In the genomic region with DNA sequence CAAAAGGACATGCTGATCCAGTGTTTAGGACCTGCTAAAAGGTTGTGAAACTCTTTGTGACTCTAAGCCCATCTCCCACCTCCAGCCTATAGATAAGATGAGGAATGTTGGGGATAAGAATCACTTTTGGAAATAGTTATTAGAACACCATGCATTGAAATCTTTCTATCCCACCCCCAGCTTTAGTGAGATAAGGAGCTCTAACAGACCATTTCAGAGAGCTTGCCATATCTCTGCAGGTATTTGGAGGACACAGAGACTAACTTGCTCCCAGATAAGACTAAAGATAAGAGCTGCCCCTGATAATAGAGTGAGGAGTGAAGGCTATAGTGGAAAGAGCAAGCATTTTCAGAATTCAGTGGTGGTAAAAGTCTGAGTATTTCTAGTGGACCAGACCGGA, we compare ENCODE assay signal across 20 cellular contexts. TPM values are rescaled to one million over a fixed set of nuclear protein-coding genes. Genes with fewer than 3 reads are reported as not detected.
DNase-seq lines count a peak whose midpoint lies in the region; ATAC-seq and TF ChIP-seq lines count a peak whose summit lies in the region.
"Had no signal": no experiment of that assay in that cellular context is flagged by ENCODE, and none has a peak within 500 bp of the region (broad histone marks: within the 10 kb centered on the region; RNA-seq: fewer than 3 reads in every experiment).

No MANE protein-coding gene starts in this region.

- TF ChIP-seq CTCF in GM23338 (conservative IDR thresholded peaks at IDR 0.05; ENCODE audit: low read depth in 2 of 2) (no peak), esophagus muscularis mucosa (IDR thresholded peaks at IDR 0.05) (no peak)

- H3K36me3 Mint-ChIP-seq in GM23338 (ENCODE audit: low read depth): no peaks in the 10 kb centered on the region
- H3K36me3 Mint-ChIP-seq: CD14-positive monocyte; CD4-positive, alpha-beta memory T cell; CD4-positive, CD25-positive, alpha-beta regulatory T cell; CD8-positive, alpha-beta memory T cell had no signal

- H3K4me3 ChIP-seq in GM23338: no peak overlapping the region
- H3K4me3 ChIP-seq in esophagus muscularis mucosa: no peak overlapping the region
- H3K4me3 ChIP-seq: BLaER1 had no signal

- no peak for ATAC-seq in GM23338

- no peaks in the 10 kb centered on the region for H3K4me1 Mint-ChIP-seq in GM23338
- H3K4me1 Mint-ChIP-seq: CD14-positive monocyte; CD4-positive, alpha-beta memory T cell; CD4-positive, CD25-positive, alpha-beta regulatory T cell; CD8-positive, alpha-beta memory T cell had no signal

- H3K9me3 Mint-ChIP-seq in GM23338: peaks cover 10% of the 10 kb centered on the region; the same call in 1 of the 3 replicates

- no peak for TF ChIP-seq POLR2A in esophagus muscularis mucosa (IDR thresholded peaks at IDR 0.05; ENCODE audit: low read depth)

- H3K36me3 ChIP-seq in GM23338 (ENCODE audit: insufficient read depth) (no peaks in the 10 kb centered on the region), esophagus muscularis mucosa (no peaks in the 10 kb centered on the region)
- H3K36me3 ChIP-seq: BE2C, BLaER1 had no signal

- no peaks in the 10 kb centered on the region for H3F3A ChIP-seq in GM23338 (replicated peaks; ENCODE audit: low read depth)

- DNase-seq in GM23338 (ENCODE audit: low spot score) (no peak), amniotic epithelial cell (ENCODE audit: low read depth) (peak; percentile 11), esophagus muscularis mucosa (ENCODE audit: extremely low spot score) (peak; percentile 4), MV-4-11 (lab: John Stamatoyannopoulos, UW) (no peak), NCI-H1092 treated with DMSO at 0.1 percent for 48 hours (lab: John Stamatoyannopoulos, UW) (no peak), NCI-H226 (no peak), H4 (ENCODE audit: low spot score) (no peak)
- DNase-seq: 8988T; ACHN; BE2C; C1 segment of cervical spinal cord; Calu3; CD4-positive, alpha-beta memory T cell; CD4-positive, CD25-positive, alpha-beta regulatory T cell; CD8-positive, alpha-beta memory T cell; COR-L47; DMS79 treated with DMSO at 0.1 percent for 48 hours; GF-D8 had no signal

- no peak overlapping the region for H3K4me3 Mint-ChIP-seq in GM23338
- H3K4me3 Mint-ChIP-seq: CD14-positive monocyte; CD4-positive, alpha-beta memory T cell; CD4-positive, CD25-positive, alpha-beta regulatory T cell; CD8-positive, alpha-beta memory T cell had no signal

- WGBS in esophagus muscularis mucosa: 100% methylated on average over 1 of the region's 1 CpG

- no peaks in the 10 kb centered on the region for H4K20me1 ChIP-seq in GM23338 (replicated peaks; ENCODE audit: insufficient read depth)
- H4K20me1 ChIP-seq: BLaER1 had no signal

- H3K79me2 ChIP-seq in GM23338 (replicated peaks; ENCODE audit: insufficient read depth): no peaks in the 10 kb centered on the region

- 0 out of 2 replicates have a peak overlapping the region, but pooled peaks have one; percentile 61 for H2AFZ ChIP-seq in GM23338

- H3K27ac Mint-ChIP-seq in GM23338: no peak overlapping the region
- H3K27ac Mint-ChIP-seq: CD14-positive monocyte; CD4-positive, alpha-beta memory T cell had no signal

- no peak overlapping the region for H3K4me2 ChIP-seq in GM23338
- H3K4me2 ChIP-seq: BLaER1 had no signal

- no peak for TF ChIP-seq EP300 in esophagus muscularis mucosa (IDR thresholded peaks at IDR 0.05)

- no peaks in the 10 kb centered on the region for H3K9me3 ChIP-seq in esophagus muscularis mucosa
- H3K9me3 ChIP-seq: BE2C, BLaER1 had no signal

- no peak overlapping the region for H3K27ac ChIP-seq in GM23338 (ENCODE audit: low read depth)
- H3K27ac ChIP-seq in esophagus muscularis mucosa (replicated peaks in 1 of 4): no peak overlapping the region
- H3K27ac ChIP-seq: BLaER1 had no signal

- intact Hi-C loops in esophagus muscularis mucosa (cut with DNase I): no loop called here

- H3K27me3 ChIP-seq in GM23338 (ENCODE audit: insufficient read depth) (no peaks in the 10 kb centered on the region), esophagus muscularis mucosa (no peaks in the 10 kb centered on the region)
- H3K27me3 ChIP-seq: BLaER1 had no signal

- no peaks in the 10 kb centered on the region for H3K4me1 ChIP-seq in GM23338 (ENCODE audit: insufficient read depth)
- H3K4me1 ChIP-seq in esophagus muscularis mucosa: no peaks in the 10 kb centered on the region
- H3K4me1 ChIP-seq: BE2C had no signal

- H3K27me3 Mint-ChIP-seq in GM23338 (ENCODE audit: insufficient read depth, low read depth, poor library complexity): no peaks in the 10 kb centered on the region

- H3K9me2 ChIP-seq in GM23338 (ENCODE audit: insufficient read depth): no peaks in the 10 kb centered on the region

TF ChIP-seq in GM23338, 12 proteins besides CTCF, POLR2A, EP300 and RAD21 (continues in another document):
- no peak for TF ChIP-seq POLR2AphosphoS5 (IDR thresholded peaks at IDR 0.05; ENCODE audit: low read depth)
- TF ChIP-seq ETS1 (IDR thresholded peaks at IDR 0.05): no peak
- no peak for TF ChIP-seq EZH2 (IDR thresholded peaks at IDR 0.05; ENCODE audit: low read depth, unreplicated experiment)
- no peak for TF ChIP-seq REST (IDR thresholded peaks at IDR 0.05; ENCODE audit: unreplicated experiment)
- no peak for TF ChIP-seq ZNF331 (CRISPR knock-in tag; IDR thresholded peaks at IDR 0.05; ENCODE audit: low read depth)
- TF ChIP-seq JUNB (IDR thresholded peaks at IDR 0.05; ENCODE audit: unreplicated experiment): no peak
- TF ChIP-seq NANOG (IDR thresholded peaks at IDR 0.05; ENCODE audit: borderline replicate concordance): no peak
- no peak for TF ChIP-seq ZNF114 (CRISPR knock-in tag; IDR thresholded peaks at IDR 0.05)
- no peak for TF ChIP-seq EZH2phosphoT487 (IDR thresholded peaks at IDR 0.05; ENCODE audit: unreplicated experiment)
- TF ChIP-seq CREB1 (CRISPR knock-in tag; IDR thresholded peaks at IDR 0.05; ENCODE audit: low read depth): no peak
- no peak for TF ChIP-seq STAT1 (IDR thresholded peaks at IDR 0.05; ENCODE audit: unreplicated experiment)

RNA-seq across cellular contexts. Expression of gene GNB4, which starts 53.1 kb away (rescaled TPM):
- 28.4 and 29.6 TPM in 2 replicates for total RNA-seq in GM23338 (2014; rRNA removed; shearing (Covaris generic))
- 8.5 and 11.3 TPM in 2 replicates for polyA plus RNA-seq in GM23338 (2016; fragmentation: Nextera tagmentation; extraction: Ambion mirVana)
- total RNA-seq in esophagus muscularis mucosa: 100 to 1,000 TPM in 1 of 4 donors, 10 to 100 TPM in 3; 57.7 to 130 (median 80.9) TPM
- 31.7 and 33.8 TPM in 2 replicates for total RNA-seq in H4 (2014; rRNA removed; shearing (Covaris generic))

RNA-seq across cellular contexts. Expression of gene ACTL6A, which starts 58.4 kb away (rescaled TPM):
- total RNA-seq in GM23338 (2014; rRNA removed; shearing (Covaris generic)): 117 and 205 TPM in 2 replicates
- polyA plus RNA-seq in GM23338 (2016; fragmentation: Nextera tagmentation; extraction: Ambion mirVana): 125 and 152 TPM in 2 replicates
- total RNA-seq in esophagus muscularis mucosa: 10 to 100 TPM; 27.4 to 34.5 (median 34.1) TPM
- total RNA-seq in H4 (2014; rRNA removed; shearing (Covaris generic)): 184 and 235 TPM in 2 replicates

Comparison
In these comparisons a context has a peak if more than half of its experiments do, and no peak if none do; other contexts are left out.
1. DNase-seq: peak in amniotic epithelial cell (single experiment) and esophagus muscularis mucosa (single experiment); none in GM23338 (single experiment), MV-4-11 (single experiment), NCI-H1092 treated with DMSO at 0.1 percent for 48 hours (single experiment), NCI-H226 (single experiment) and H4 (single experiment).